ENCODE assay signal across 1 cellular context in genomic region chr6:147000545-147001488, GRCh38.
TF ChIP-seq lines count a peak whose summit lies in the region.

No MANE protein-coding gene starts in this region.

TF ChIP-seq in K562, 482 proteins besides CTCF, POLR2A, EP300 and RAD21 (continued from another document):
- TF ChIP-seq HMGN3 (IDR thresholded peaks at IDR 0.05; ENCODE audit: borderline replicate concordance, extremely low read depth, insufficient read length, low read depth, low read length) (no peak), CTBP1 (IDR thresholded peaks at IDR 0.05; ENCODE audit: borderline replicate concordance) (peak; percentile 18; the same call in 1 of the 2 replicates), RUNX1 (IDR thresholded peaks at IDR 0.05; ENCODE audit: low read depth) (no peak), NFE2 (IDR thresholded peaks at IDR 0.05; ENCODE audit: low read depth) (peak; percentile 93), JUND (IDR thresholded peaks at IDR 0.05; ENCODE audit: borderline replicate concordance, low read depth, low read length) (peak; percentile 91), JUND (tag; IDR thresholded peaks at IDR 0.05; ENCODE audit: borderline replicate concordance, low read depth, low read length) (peak; percentile 75; the same call in 1 of the 3 replicates), ZNF696 (CRISPR knock-in tag; conservative IDR thresholded peaks at IDR 0.05) (no peak), ZNF175 (CRISPR knock-in tag; IDR thresholded peaks at IDR 0.05; ENCODE audit: low read depth) (no peak), RB1 (IDR thresholded peaks at IDR 0.05; ENCODE audit: low read depth) (no peak), ZNF354B (CRISPR knock-in tag; IDR thresholded peaks at IDR 0.05) (no peak), CC2D1A (IDR thresholded peaks at IDR 0.05) (0 out of 2 replicates have a peak, but pooled peaks have one; percentile 25), MAFF (IDR thresholded peaks at IDR 0.05; ENCODE audit: low read length) (peak; percentile 59; the same call in 1 of the 2 replicates), ZNF316 (IDR thresholded peaks at IDR 0.05) (peak; percentile 72), ZNF311 (CRISPR knock-in tag; IDR thresholded peaks at IDR 0.05) (no peak), BCLAF1 (IDR thresholded peaks at IDR 0.05; ENCODE audit: borderline replicate concordance in 1 of 2, control insufficient read depth in 1 of 2, low read depth in 2 of 2, low read length in 1 of 2) (no peak), ZNF140 (CRISPR knock-in tag; IDR thresholded peaks at IDR 0.05) (no peak), ZNF232 (CRISPR knock-in tag; IDR thresholded peaks at IDR 0.05) (no peak), YY1 (IDR thresholded peaks at IDR 0.05; ENCODE audit: borderline replicate concordance in 1 of 3, control insufficient read depth in 1 of 3, extremely low read depth in 1 of 3, insufficient read depth in 3 of 3, insufficient read length in 1 of 3, insufficient replicate concordance in 2 of 3, low read depth in 1 of 3, low read length in 2 of 3) (peak in 1 of 3 experiments; percentile 16), DIDO1 (tag; IDR thresholded peaks at IDR 0.05; ENCODE audit: low read depth) (no peak), HLTF (IDR thresholded peaks at IDR 0.05) (no peak), ZKSCAN3 (CRISPR knock-in tag; IDR thresholded peaks at IDR 0.05) (no peak), SMARCE1 (IDR thresholded peaks at IDR 0.05) (peak; percentile 36; the same call in 1 of the 2 replicates), AFF4 (CRISPR knock-in tag; IDR thresholded peaks at IDR 0.05) (no peak), EWSR1 (IDR thresholded peaks at IDR 0.05; ENCODE audit: borderline replicate concordance, low read depth, partially characterized antibody) (no peak), ZC3H11A (IDR thresholded peaks at IDR 0.05; ENCODE audit: low read depth, low read length) (no peak), CBFA2T3 (IDR thresholded peaks at IDR 0.05) (no peak), NR1H2 (CRISPR knock-in tag; IDR thresholded peaks at IDR 0.05) (no peak), MTA3 (IDR thresholded peaks at IDR 0.05; ENCODE audit: borderline replicate concordance) (no peak), FOXP1 (CRISPR knock-in tag; IDR thresholded peaks at IDR 0.05) (no peak), BCL6 (CRISPR knock-in tag; IDR thresholded peaks at IDR 0.05) (no peak), TBL1XR1 (IDR thresholded peaks at IDR 0.05; ENCODE audit: low read length in 2 of 2) (no peak), NFIC (IDR thresholded peaks at IDR 0.05) (peak; percentile 32; the same call in 1 of the 2 replicates), ZFPM2 (CRISPR knock-in tag; IDR thresholded peaks at IDR 0.05) (no peak), FOXK2 (conservative IDR thresholded peaks at IDR 0.05 in 1 of 2, IDR thresholded peaks at IDR 0.05 in 1 of 2; ENCODE audit: low read depth in 2 of 2) (peak; percentile 63 to 74; a peak in 2 of 4 replicates), SRSF9 (IDR thresholded peaks at IDR 0.05; ENCODE audit: borderline replicate concordance, low read depth, low read length) (no peak), ELF1 (tag; IDR thresholded peaks at IDR 0.05) (0 out of 2 replicates have a peak, but pooled peaks have one; percentile 23), TBP (optimal IDR thresholded peaks at IDR 0.05; ENCODE audit: low read depth, low read length) (no peak), NEUROD1 (IDR thresholded peaks at IDR 0.05; ENCODE audit: borderline replicate concordance, low read depth, low read length, partially characterized antibody) (no peak), FOXM1 (IDR thresholded peaks at IDR 0.05; ENCODE audit: low read depth) (no peak), FOXM1 (CRISPR knock-in tag; IDR thresholded peaks at IDR 0.05; ENCODE audit: low read depth) (no peak), RFX1 (IDR thresholded peaks at IDR 0.05) (no peak), MCM5 (IDR thresholded peaks at IDR 0.05; ENCODE audit: low read depth) (no peak), TRIM24 (IDR thresholded peaks at IDR 0.05) (0 out of 4 replicates have a peak, but pooled peaks of 1 of the 2 experiments have one; percentile 42)
- TF ChIP-seq, protein P1, sequence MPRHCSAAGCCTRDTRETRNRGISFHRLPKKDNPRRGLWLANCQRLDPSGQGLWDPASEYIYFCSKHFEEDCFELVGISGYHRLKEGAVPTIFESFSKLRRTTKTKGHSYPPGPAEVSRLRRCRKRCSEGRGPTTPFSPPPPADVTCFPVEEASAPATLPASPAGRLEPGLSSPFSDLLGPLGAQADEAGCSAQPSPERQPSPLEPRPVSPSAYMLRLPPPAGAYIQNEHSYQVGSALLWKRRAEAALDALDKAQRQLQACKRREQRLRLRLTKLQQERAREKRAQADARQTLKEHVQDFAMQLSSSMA (CRISPR knock-in tag; IDR thresholded peaks at IDR 0.05), result no peak
- TF ChIP-seq, protein P2, sequence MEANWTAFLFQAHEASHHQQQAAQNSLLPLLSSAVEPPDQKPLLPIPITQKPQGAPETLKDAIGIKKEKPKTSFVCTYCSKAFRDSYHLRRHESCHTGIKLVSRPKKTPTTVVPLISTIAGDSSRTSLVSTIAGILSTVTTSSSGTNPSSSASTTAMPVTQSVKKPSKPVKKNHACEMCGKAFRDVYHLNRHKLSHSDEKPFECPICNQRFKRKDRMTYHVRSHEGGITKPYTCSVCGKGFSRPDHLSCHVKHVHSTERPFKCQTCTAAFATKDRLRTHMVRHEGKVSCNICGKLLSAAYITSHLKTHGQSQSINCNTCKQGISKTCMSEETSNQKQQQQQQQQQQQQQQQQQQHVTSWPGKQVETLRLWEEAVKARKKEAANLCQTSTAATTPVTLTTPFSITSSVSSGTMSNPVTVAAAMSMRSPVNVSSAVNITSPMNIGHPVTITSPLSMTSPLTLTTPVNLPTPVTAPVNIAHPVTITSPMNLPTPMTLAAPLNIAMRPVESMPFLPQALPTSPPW (CRISPR knock-in tag; IDR thresholded peaks at IDR 0.05), result 0 out of 2 replicates have a peak, but pooled peaks have one; percentile 26
- TF ChIP-seq, protein P3, sequence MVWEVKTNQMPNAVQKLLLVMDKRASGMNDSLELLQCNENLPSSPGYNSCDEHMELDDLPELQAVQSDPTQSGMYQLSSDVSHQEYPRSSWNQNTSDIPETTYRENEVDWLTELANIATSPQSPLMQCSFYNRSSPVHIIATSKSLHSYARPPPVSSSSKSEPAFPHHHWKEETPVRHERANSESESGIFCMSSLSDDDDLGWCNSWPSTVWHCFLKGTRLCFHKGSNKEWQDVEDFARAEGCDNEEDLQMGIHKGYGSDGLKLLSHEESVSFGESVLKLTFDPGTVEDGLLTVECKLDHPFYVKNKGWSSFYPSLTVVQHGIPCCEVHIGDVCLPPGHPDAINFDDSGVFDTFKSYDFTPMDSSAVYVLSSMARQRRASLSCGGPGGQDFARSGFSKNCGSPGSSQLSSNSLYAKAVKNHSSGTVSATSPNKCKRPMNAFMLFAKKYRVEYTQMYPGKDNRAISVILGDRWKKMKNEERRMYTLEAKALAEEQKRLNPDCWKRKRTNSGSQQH (CRISPR knock-in tag; IDR thresholded peaks at IDR 0.05), result no peak
- TF ChIP-seq, protein P4, sequence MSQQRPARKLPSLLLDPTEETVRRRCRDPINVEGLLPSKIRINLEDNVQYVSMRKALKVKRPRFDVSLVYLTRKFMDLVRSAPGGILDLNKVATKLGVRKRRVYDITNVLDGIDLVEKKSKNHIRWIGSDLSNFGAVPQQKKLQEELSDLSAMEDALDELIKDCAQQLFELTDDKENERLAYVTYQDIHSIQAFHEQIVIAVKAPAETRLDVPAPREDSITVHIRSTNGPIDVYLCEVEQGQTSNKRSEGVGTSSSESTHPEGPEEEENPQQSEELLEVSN (IDR thresholded peaks at IDR 0.05; ENCODE audit: borderline replicate concordance in 1 of 2, extremely low read depth in 1 of 2, insufficient read depth in 1 of 2, insufficient read length in 1 of 2, low read depth in 1 of 2, low read length in 1 of 2, poor library complexity in 1 of 2, severe bottlenecking in 1 of 2), result peak in 1 of 2 experiments; percentile 16
- TF ChIP-seq, protein P5, sequence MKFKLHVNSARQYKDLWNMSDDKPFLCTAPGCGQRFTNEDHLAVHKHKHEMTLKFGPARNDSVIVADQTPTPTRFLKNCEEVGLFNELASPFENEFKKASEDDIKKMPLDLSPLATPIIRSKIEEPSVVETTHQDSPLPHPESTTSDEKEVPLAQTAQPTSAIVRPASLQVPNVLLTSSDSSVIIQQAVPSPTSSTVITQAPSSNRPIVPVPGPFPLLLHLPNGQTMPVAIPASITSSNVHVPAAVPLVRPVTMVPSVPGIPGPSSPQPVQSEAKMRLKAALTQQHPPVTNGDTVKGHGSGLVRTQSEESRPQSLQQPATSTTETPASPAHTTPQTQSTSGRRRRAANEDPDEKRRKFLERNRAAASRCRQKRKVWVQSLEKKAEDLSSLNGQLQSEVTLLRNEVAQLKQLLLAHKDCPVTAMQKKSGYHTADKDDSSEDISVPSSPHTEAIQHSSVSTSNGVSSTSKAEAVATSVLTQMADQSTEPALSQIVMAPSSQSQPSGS (CRISPR knock-in tag; IDR thresholded peaks at IDR 0.05), result no peak
- TF ChIP-seq, protein P6, sequence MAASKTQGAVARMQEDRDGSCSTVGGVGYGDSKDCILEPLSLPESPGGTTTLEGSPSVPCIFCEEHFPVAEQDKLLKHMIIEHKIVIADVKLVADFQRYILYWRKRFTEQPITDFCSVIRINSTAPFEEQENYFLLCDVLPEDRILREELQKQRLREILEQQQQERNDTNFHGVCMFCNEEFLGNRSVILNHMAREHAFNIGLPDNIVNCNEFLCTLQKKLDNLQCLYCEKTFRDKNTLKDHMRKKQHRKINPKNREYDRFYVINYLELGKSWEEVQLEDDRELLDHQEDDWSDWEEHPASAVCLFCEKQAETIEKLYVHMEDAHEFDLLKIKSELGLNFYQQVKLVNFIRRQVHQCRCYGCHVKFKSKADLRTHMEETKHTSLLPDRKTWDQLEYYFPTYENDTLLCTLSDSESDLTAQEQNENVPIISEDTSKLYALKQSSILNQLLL (CRISPR knock-in tag; IDR thresholded peaks at IDR 0.05; ENCODE audit: borderline replicate concordance), result no peak
TF ChIP-seq in K562: peak in this region for 39.
